16 cellular contexts compared by ENCODE assay signal in the genomic region with DNA sequence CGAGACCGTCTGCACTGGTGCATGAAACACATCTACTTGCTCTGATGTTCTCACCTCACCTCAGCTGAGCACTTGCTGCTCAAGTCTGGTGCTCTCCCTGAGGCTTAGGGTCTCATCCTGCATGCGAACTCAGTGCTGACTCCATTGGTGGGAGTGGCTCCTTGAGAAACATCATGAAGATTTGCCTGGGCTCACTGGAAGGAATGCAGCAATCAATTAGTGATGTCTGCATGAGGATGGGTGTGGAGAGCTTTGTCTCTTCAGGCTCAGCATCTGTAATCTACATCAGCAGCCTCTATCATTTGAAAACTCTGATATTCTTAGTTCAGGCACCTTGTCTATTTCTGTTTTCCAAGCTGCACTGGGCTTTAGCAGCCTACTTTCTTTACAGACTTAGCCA.
DNase-seq lines count a peak whose midpoint lies in the region; ATAC-seq, FAIRE-seq and TF ChIP-seq lines count a peak whose summit lies in the region.
"Had no signal": no experiment of that assay in that cellular context is flagged by ENCODE, and none has a peak within 500 bp of the region (broad histone marks: within the 10 kb centered on the region; RNA-seq: fewer than 3 reads in every experiment).

No MANE protein-coding gene starts in this region.

- TF ChIP-seq CTCF in GM12878 (IDR thresholded peaks at IDR 0.05 in 2 of 3, conservative IDR thresholded peaks at IDR 0.05 in 1 of 3; ENCODE audit: control insufficient read depth in 2 of 3, extremely low read depth in 1 of 3, insufficient read depth in 1 of 3, low read depth in 3 of 3, low read length in 3 of 3), result no peak

- FAIRE-seq in GM12878 (lab: Jason Lieb, UNC), result no peak
- FAIRE-seq: GM19239 had no signal

- H3K36me3 ChIP-seq in GM12878 (ENCODE audit: control insufficient read depth in 2 of 2, insufficient read depth in 2 of 2, low read length in 1 of 2), result no peaks in the 10 kb centered on the region
- no peaks in the 10 kb centered on the region for H3K36me3 ChIP-seq in mesendoderm (ENCODE audit: control insufficient read depth, insufficient read depth, low read length)
- H3K36me3 ChIP-seq: BLaER1 had no signal

- ATAC-seq in GM12878 (no peak), HG03457 (IDR thresholded peaks at IDR 0.05; ENCODE audit: unreplicated experiment) (no peak), GM18870 (IDR thresholded peaks at IDR 0.05; ENCODE audit: unreplicated experiment) (no peak)

- BruUV-seq in GM12878 (replicated peaks; lab: Mats Ljungman, UMichigan), result no TSS peak

- TF ChIP-seq EP300 in GM12878 (IDR thresholded peaks at IDR 0.05; ENCODE audit: borderline replicate concordance in 1 of 2, control insufficient read depth in 1 of 2, low read depth in 2 of 2, low read length in 2 of 2), result no peak

- TF ChIP-seq POLR2A in GM12878 (IDR thresholded peaks at IDR 0.05; ENCODE audit: low read depth, low read length), result no peak

- H3K79me2 ChIP-seq in GM12878 (ENCODE audit: control insufficient read depth, insufficient read depth, low read length), result no peaks in the 10 kb centered on the region
- H3K79me2 ChIP-seq in mesendoderm (ENCODE audit: control insufficient read depth, insufficient read depth, low read length), result no peaks in the 10 kb centered on the region

- DNase-seq in activated effector memory CD4-positive, alpha-beta T cell treated with anti-CD3 and anti-CD28 coated beads, Interleukin-2, amount 50 U/mL, for 16 hours, result peak; percentile 25
- no peak for DNase-seq in activated effector memory CD4-positive, alpha-beta T cell treated with Interleukin-2 at 50 U/mL for 16 hours
- no peak for DNase-seq in GM12878 (ENCODE audit: low read depth, low spot score)
- peak; percentile 49 for DNase-seq in mesendoderm
- no peak for DNase-seq in HPDE6-E6E7 (ENCODE audit: extremely low spot score)
- DNase-seq: 8988T; Calu3; CD4-positive, alpha-beta memory T cell; DMS79 treated with DMSO at 0.1 percent for 48 hours; GF-D8; GM23248; H7 had no signal

- no peaks in the 10 kb centered on the region for H3K4me1 ChIP-seq in GM12878 (ENCODE audit: control insufficient read depth, insufficient read depth, low read length)
- H3K4me1 ChIP-seq in mesendoderm (ENCODE audit: control insufficient read depth, low read depth, low read length), result no peaks in the 10 kb centered on the region
- H3K4me1 ChIP-seq: BLaER1 had no signal

- no peaks in the 10 kb centered on the region for H3K9me3 ChIP-seq in GM12878 (replicated peaks; ENCODE audit: control insufficient read depth, insufficient read depth, low read length)

- no peak overlapping the region for H2BK5ac ChIP-seq in mesendoderm (ENCODE audit: low read length)

- H3K4ac ChIP-seq in mesendoderm (ENCODE audit: low read depth, low read length), result no peak overlapping the region

- H4K20me1 ChIP-seq in GM12878 (ENCODE audit: control insufficient read depth, insufficient read depth), result no peaks in the 10 kb centered on the region
- H4K20me1 ChIP-seq: BLaER1 had no signal

- no peak overlapping the region for H3K4me3 ChIP-seq in GM12878
- H3K4me3 ChIP-seq in mesendoderm (ENCODE audit: low read length), result no peak overlapping the region
- H3K4me3 ChIP-seq: BLaER1, GM23248 had no signal

- H3K9ac ChIP-seq in GM12878 (ENCODE audit: control insufficient read depth, insufficient read depth, low read length), result no peak overlapping the region
- no peak overlapping the region for H3K9ac ChIP-seq in mesendoderm (ENCODE audit: low read length)
- H3K9ac ChIP-seq: BLaER1, GM23248 had no signal

- POLR2A ChIA-PET in GM12878 (lab: Charles Lee), result no interaction called here

- no peak overlapping the region for H3K18ac ChIP-seq in mesendoderm (ENCODE audit: low read length)

- H2AK5ac ChIP-seq in mesendoderm (ENCODE audit: low read length), result no peak overlapping the region

- intact Hi-C loops in GM12878 (cut with micrococcal nuclease; ENCODE audit: unreplicated experiment), result no loop called here

- H3K4me2 ChIP-seq in GM12878 (ENCODE audit: control insufficient read depth, insufficient read depth) (no peak overlapping the region), mesendoderm (ENCODE audit: low read length) (no peak overlapping the region)
- H3K4me2 ChIP-seq: BLaER1 had no signal

- H3K23ac ChIP-seq in mesendoderm (ENCODE audit: low read length), result no peak overlapping the region

- no peak overlapping the region for H2BK15ac ChIP-seq in mesendoderm (replicated peaks; ENCODE audit: low read depth)

- RAD21 ChIA-PET in GM12878 (lab: Charles Lee; ENCODE audit: unreplicated experiment), result no interaction called here

- H3K27ac ChIP-seq in GM12878 (ENCODE audit: control insufficient read depth, insufficient read depth), result no peak overlapping the region
- H3K27ac ChIP-seq in mesendoderm (ENCODE audit: low read depth, low read length), result no peak overlapping the region
- H3K27ac ChIP-seq: BLaER1, GM23248 had no signal

- SMC1A ChIA-PET in GM12878 (lab: Charles Lee; ENCODE audit: uncharacterized antibody, unreplicated experiment), result interaction anchor here (0.6 kb wide), 1 partner anchor 37 kb away, joined by 4 read pairs; no protein-coding TSS in a partner anchor

- H4K5ac ChIP-seq in mesendoderm (ENCODE audit: low read length), result no peak overlapping the region

- H2BK120ac ChIP-seq in mesendoderm (ENCODE audit: low read depth, low read length), result no peak overlapping the region

- CTCF ChIA-PET in GM12878 (lab: Yijun Ruan, JAX), result no interaction called here

- H2AFZ ChIP-seq in GM12878 (ENCODE audit: control insufficient read depth, low read depth, low read length), result no peak overlapping the region
- H2AFZ ChIP-seq: GM23248 had no signal

- TF ChIP-seq RAD21 in GM12878 (IDR thresholded peaks at IDR 0.05; ENCODE audit: insufficient read depth, low read depth, low read length), result no peak

- H3K79me1 ChIP-seq in mesendoderm (ENCODE audit: low read length), result no peaks in the 10 kb centered on the region

- H4K8ac ChIP-seq in mesendoderm (ENCODE audit: low read depth, low read length), result no peak overlapping the region

- no peak overlapping the region for H3K56ac ChIP-seq in mesendoderm (ENCODE audit: low read length)

- in situ Hi-C loops in GM12878 (cut with MboI), result no loop called here

- H3K27me3 ChIP-seq in GM12878 (replicated peaks in 1 of 2; ENCODE audit: control insufficient read depth in 2 of 2, insufficient read depth in 2 of 2, low read length in 1 of 2), result no peaks in the 10 kb centered on the region; a peak in 1 of 4 replicates
- H3K27me3 ChIP-seq in mesendoderm (ENCODE audit: insufficient read depth, low read length, poor library complexity), result no peaks in the 10 kb centered on the region
- H3K27me3 ChIP-seq: BLaER1 had no signal

- 32% methylated on average over 3 of the region's 3 CpGs for WGBS in GM12878 (ENCODE audit: insufficient coverage, insufficient replicate concordance, low lambda C conversion rate, missing lambda C conversion rate)
- WGBS in mesendoderm (ENCODE audit: extremely low coverage, insufficient coverage, low lambda C conversion rate), result no CpG with 5 or more reads among the region's 3 CpGs

TF ChIP-seq in GM12878, 131 proteins besides CTCF, POLR2A, EP300 and RAD21:
- TF ChIP-seq CHD1 (IDR thresholded peaks at IDR 0.05; ENCODE audit: low read depth, low read length) (no peak), CHD2 (IDR thresholded peaks at IDR 0.05; ENCODE audit: borderline replicate concordance, low read depth, low read length) (no peak)
- TF ChIP-seq, protein P1, sequence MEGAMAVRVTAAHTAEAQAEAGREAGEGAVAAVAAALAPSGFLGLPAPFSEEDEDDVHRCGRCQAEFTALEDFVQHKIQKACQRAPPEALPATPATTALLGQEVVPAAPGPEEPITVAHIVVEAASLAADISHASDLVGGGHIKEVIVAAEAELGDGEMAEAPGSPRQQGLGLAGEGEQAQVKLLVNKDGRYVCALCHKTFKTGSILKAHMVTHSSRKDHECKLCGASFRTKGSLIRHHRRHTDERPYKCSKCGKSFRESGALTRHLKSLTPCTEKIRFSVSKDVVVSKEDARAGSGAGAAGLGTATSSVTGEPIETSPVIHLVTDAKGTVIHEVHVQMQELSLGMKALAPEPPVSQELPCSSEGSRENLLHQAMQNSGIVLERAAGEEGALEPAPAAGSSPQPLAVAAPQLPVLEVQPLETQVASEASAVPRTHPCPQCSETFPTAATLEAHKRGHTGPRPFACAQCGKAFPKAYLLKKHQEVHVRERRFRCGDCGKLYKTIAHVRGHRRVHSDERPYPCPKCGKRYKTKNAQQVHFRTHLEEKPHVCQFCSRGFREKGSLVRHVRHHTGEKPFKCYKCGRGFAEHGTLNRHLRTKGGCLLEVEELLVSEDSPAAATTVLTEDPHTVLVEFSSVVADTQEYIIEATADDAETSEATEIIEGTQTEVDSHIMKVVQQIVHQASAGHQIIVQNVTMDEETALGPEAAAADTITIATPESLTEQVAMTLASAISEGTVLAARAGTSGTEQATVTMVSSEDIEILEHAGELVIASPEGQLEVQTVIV (IDR thresholded peaks at IDR 0.05; ENCODE audit: borderline replicate concordance, partially characterized antibody), result no peak
- TF ChIP-seq, protein P2, sequence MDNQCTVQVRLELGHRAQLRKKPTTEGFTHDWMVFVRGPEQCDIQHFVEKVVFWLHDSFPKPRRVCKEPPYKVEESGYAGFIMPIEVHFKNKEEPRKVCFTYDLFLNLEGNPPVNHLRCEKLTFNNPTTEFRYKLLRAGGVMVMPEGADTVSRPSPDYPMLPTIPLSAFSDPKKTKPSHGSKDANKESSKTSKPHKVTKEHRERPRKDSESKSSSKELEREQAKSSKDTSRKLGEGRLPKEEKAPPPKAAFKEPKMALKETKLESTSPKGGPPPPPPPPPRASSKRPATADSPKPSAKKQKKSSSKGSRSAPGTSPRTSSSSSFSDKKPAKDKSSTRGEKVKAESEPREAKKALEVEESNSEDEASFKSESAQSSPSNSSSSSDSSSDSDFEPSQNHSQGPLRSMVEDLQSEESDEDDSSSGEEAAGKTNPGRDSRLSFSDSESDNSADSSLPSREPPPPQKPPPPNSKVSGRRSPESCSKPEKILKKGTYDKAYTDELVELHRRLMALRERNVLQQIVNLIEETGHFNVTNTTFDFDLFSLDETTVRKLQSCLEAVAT (IDR thresholded peaks at IDR 0.05), result 0 out of 2 replicates have a peak, but pooled peaks have one; percentile 31
TF ChIP-seq in GM12878: peak in this region for 1.

Comparison
In these comparisons a context has a peak if more than half of its experiments do, and no peak if none do; other contexts are left out.
1. DNase-seq: peak in activated effector memory CD4-positive, alpha-beta T cell treated with anti-CD3 and anti-CD28 coated beads, Interleukin-2, amount 50 U/mL, for 16 hours (single experiment) and mesendoderm (single experiment); none in activated effector memory CD4-positive, alpha-beta T cell treated with Interleukin-2 at 50 U/mL for 16 hours (single experiment), GM12878 (single experiment) and HPDE6-E6E7 (single experiment).